ENCODE assay signal across 7 cellular contexts in the genomic region with DNA sequence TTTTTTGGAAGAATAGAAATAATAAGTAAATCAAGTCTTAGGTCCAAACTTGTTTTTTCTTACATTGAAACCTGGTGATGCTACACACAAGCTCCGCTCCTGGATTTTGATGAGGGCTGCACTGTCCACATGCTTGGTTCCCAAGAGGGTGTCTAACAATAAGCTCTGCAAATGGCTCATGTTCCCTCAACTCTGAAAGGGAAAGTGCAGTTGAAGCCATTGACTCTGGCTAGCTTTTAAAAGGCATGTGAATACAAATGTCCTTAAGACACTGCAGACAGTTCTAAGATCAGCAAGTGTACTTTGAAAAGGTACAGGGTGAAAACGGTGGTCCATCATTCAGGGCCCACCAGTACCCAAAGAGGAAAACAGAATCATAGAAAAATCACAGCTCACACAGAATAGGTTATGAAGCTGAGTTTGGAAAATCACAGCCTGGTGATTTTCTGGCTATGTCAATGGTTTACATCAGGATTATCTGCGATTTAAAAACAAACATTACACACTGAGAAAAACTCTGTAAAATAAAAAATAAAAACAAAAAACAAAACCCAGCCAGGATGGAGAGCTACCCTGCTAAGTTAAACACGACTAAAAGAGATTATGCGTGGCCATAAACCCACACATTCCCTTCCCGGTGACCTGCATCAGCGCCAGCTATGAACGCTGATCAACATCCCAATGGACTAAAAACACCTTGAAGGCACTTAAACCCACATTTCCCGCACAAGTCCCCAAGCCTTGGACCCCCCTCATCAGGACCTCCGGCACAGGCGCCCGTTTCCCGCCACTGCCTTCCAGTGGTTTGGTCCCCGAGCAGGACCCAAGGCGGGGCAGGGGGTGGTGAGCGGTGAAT. TPM values are rescaled to one million over a fixed set of nuclear protein-coding genes. Genes with fewer than 3 reads are reported as not detected.
DNase-seq lines count a peak whose midpoint lies in the region; ATAC-seq and TF ChIP-seq lines count a peak whose summit lies in the region.

No MANE protein-coding gene starts in this region.

- peak overlapping the region; percentile 73 to 87 for H3K9ac ChIP-seq in duodenal mucosa (ENCODE audit: low read depth in 1 of 2, low read length in 2 of 2)

- peak; percentile 70 for ATAC-seq in GM23338
- ATAC-seq in GM19395 (IDR thresholded peaks at IDR 0.05; ENCODE audit: unreplicated experiment), result no peak
- no peak for ATAC-seq in HG03159 (IDR thresholded peaks at IDR 0.05; ENCODE audit: unreplicated experiment)

- H3K36me3 ChIP-seq in GM23338 (ENCODE audit: insufficient read depth) (no peaks in the 10 kb centered on the region), duodenal mucosa (ENCODE audit: control insufficient read depth in 1 of 2, insufficient read depth in 2 of 2, low read length in 2 of 2) (no peaks in the 10 kb centered on the region)

- no peaks in the 10 kb centered on the region for H3K9me3 Mint-ChIP-seq in GM23338
- no peaks in the 10 kb centered on the region for H3K9me3 Mint-ChIP-seq in nephron

- H3K27me3 Mint-ChIP-seq in GM23338 (ENCODE audit: insufficient read depth, low read depth, poor library complexity) (peaks cover 2% of the 10 kb centered on the region), nephron (ENCODE audit: low read depth) (no peaks in the 10 kb centered on the region)

- no peak overlapping the region for H3K27ac ChIP-seq in GM23338 (ENCODE audit: low read depth)
- peak overlapping the region; percentile 70 for H3K27ac ChIP-seq in duodenal mucosa (ENCODE audit: low read depth, low read length)

- peak overlapping the region; percentile 89 for H3K4me2 ChIP-seq in GM23338

- peak overlapping the region; percentile 96 for H2AFZ ChIP-seq in GM23338

- peaks cover 11% of the 10 kb centered on the region for H3K27me3 ChIP-seq in GM23338 (ENCODE audit: insufficient read depth)
- H3K27me3 ChIP-seq in duodenal mucosa (ENCODE audit: control insufficient read depth in 1 of 2, insufficient read depth in 2 of 2, low read length in 2 of 2), result no peaks in the 10 kb centered on the region

- H3K4me3 ChIP-seq in GM23338, result peak overlapping the region; percentile 64
- peak overlapping the region; percentile 75 to 88 for H3K4me3 ChIP-seq in duodenal mucosa (ENCODE audit: low read depth in 1 of 2, low read length in 2 of 2)

- no peaks in the 10 kb centered on the region for H3K9me3 ChIP-seq in duodenal mucosa (ENCODE audit: control insufficient read depth in 1 of 2, low read length in 2 of 2)

- no peak overlapping the region for H3K27ac Mint-ChIP-seq in GM23338
- peak overlapping the region; percentile 91 to 96 (median 93) for H3K27ac Mint-ChIP-seq in nephron

- H4K20me1 ChIP-seq in GM23338 (replicated peaks; ENCODE audit: insufficient read depth), result no peaks in the 10 kb centered on the region

- no peaks in the 10 kb centered on the region for H3K9me2 ChIP-seq in GM23338 (ENCODE audit: insufficient read depth)

- no peaks in the 10 kb centered on the region for H3F3A ChIP-seq in GM23338 (replicated peaks; ENCODE audit: low read depth)

- DNase-seq in GM23338 (ENCODE audit: low spot score), result peak; percentile 72
- peak; percentile 65 for DNase-seq in NCI-H345 treated with DMSO at 0.1 percent for 48 hours (lab: John Stamatoyannopoulos, UW; ENCODE audit: unreplicated experiment)
- DNase-seq in RKO (ENCODE audit: low spot score), result no peak

- TF ChIP-seq CTCF in GM23338 (conservative IDR thresholded peaks at IDR 0.05; ENCODE audit: low read depth in 2 of 2), result no peak
- no peak for TF ChIP-seq CTCF in nephron (IDR thresholded peaks at IDR 0.05; ENCODE audit: unreplicated experiment in 3 of 3)

- H3K4me1 ChIP-seq in GM23338 (ENCODE audit: insufficient read depth), result peaks cover 24% of the 10 kb centered on the region
- H3K4me1 ChIP-seq in duodenal mucosa (ENCODE audit: control insufficient read depth in 1 of 2, insufficient read depth in 2 of 2, low read length in 2 of 2), result peaks cover 7 to 17% of the 10 kb centered on the region in 2 donors

- H3K36me3 Mint-ChIP-seq in GM23338 (ENCODE audit: low read depth) (no peaks in the 10 kb centered on the region), nephron (ENCODE audit: low read depth) (peaks cover 11% of the 10 kb centered on the region)

- H3K4me1 Mint-ChIP-seq in GM23338 (peaks cover 23% of the 10 kb centered on the region), nephron (peaks cover 42% of the 10 kb centered on the region)

- H3K4me3 Mint-ChIP-seq in GM23338 (peak overlapping the region; percentile 78), nephron (peak overlapping the region; percentile 91 to 94 (median 93))

- no peaks in the 10 kb centered on the region for H3K79me2 ChIP-seq in GM23338 (replicated peaks; ENCODE audit: insufficient read depth)

TF ChIP-seq in GM23338, 12 proteins besides CTCF, POLR2A, EP300 and RAD21:
- TF ChIP-seq, protein P1, sequence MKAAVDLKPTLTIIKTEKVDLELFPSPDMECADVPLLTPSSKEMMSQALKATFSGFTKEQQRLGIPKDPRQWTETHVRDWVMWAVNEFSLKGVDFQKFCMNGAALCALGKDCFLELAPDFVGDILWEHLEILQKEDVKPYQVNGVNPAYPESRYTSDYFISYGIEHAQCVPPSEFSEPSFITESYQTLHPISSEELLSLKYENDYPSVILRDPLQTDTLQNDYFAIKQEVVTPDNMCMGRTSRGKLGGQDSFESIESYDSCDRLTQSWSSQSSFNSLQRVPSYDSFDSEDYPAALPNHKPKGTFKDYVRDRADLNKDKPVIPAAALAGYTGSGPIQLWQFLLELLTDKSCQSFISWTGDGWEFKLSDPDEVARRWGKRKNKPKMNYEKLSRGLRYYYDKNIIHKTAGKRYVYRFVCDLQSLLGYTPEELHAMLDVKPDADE (IDR thresholded peaks at IDR 0.05), result no peak
- TF ChIP-seq ZNF331 (CRISPR knock-in tag; IDR thresholded peaks at IDR 0.05; ENCODE audit: low read depth) (no peak), STAT1 (IDR thresholded peaks at IDR 0.05; ENCODE audit: unreplicated experiment) (no peak), POLR2AphosphoS5 (IDR thresholded peaks at IDR 0.05; ENCODE audit: low read depth) (no peak), NANOG (IDR thresholded peaks at IDR 0.05; ENCODE audit: borderline replicate concordance) (no peak)

RNA-seq across cellular contexts. Expression of a gene that starts 0.6 kb away (rescaled TPM):
- total RNA-seq in GM23338 (2014; rRNA removed; shearing (Covaris generic)), result 0.28 TPM in 1 of 2 replicates, not detected in the other
- not detected in 2 replicates for polyA plus RNA-seq in GM23338 (2016; fragmentation: Nextera tagmentation; extraction: Ambion mirVana)

RNA-seq across cellular contexts. Expression of a gene that starts 0.7 kb away (rescaled TPM):
- total RNA-seq in GM23338 (2014; rRNA removed; shearing (Covaris generic)), result 2.9 and 3.4 TPM in 2 replicates
- polyA plus RNA-seq in GM23338 (2016; fragmentation: Nextera tagmentation; extraction: Ambion mirVana), result 4.1 and 7.9 TPM in 2 replicates

RNA-seq across cellular contexts. Expression of a gene that starts 38.0 kb away (rescaled TPM):
- 35.7 and 36.5 TPM in 2 replicates for total RNA-seq in GM23338 (2014; rRNA removed; shearing (Covaris generic))
- polyA plus RNA-seq in GM23338 (2016; fragmentation: Nextera tagmentation; extraction: Ambion mirVana), result 24.2 and 27.8 TPM in 2 replicates

RNA-seq across cellular contexts. Expression of a gene that starts 46.5 kb away (rescaled TPM):
- total RNA-seq in GM23338 (2014; rRNA removed; shearing (Covaris generic)), result 140 and 172 TPM in 2 replicates
- polyA plus RNA-seq in GM23338 (2016; fragmentation: Nextera tagmentation; extraction: Ambion mirVana), result 565 and 610 TPM in 2 replicates

RNA-seq across cellular contexts. Expression of a gene that starts 52.3 kb away (rescaled TPM):
- total RNA-seq in GM23338 (2014; rRNA removed; shearing (Covaris generic)), result 0.12 and 0.35 TPM in 2 replicates
- 0.11 and 0.49 TPM in 2 replicates for polyA plus RNA-seq in GM23338 (2016; fragmentation: Nextera tagmentation; extraction: Ambion mirVana)
